In genomic region chr1:40001456-40001855, GRCh38 we compare ENCODE assay signal across 26 cellular contexts.
"Had no signal": no experiment of that assay in that cellular context is flagged by ENCODE, and none has a peak within 500 bp of the region (broad histone marks: within the 10 kb centered on the region; RNA-seq: fewer than 3 reads in every experiment).

No MANE protein-coding gene starts in this region.

- H3K27ac ChIP-seq: body of pancreas, dorsolateral prefrontal cortex, gastrocnemius medialis, left ventricle myocardium inferior, right atrium auricular region had no signal

- H3K36me3 ChIP-seq: gastrocnemius medialis, left ventricle myocardium inferior, right atrium auricular region, tibial nerve had no signal

- ATAC-seq: activated naive CD4-positive, alpha-beta T cell treated with anti-CD3 and anti-CD28 coated beads, Interleukin-2, amount 50 U/mL, for 72 hours; body of pancreas; gastrocnemius medialis had no signal

- H3K9me3 ChIP-seq: body of pancreas, gastrocnemius medialis, right atrium auricular region, tibial nerve had no signal

- DNase-seq: activated CD4-positive, alpha-beta memory T cell treated with anti-CD3 and anti-CD28 coated beads, Interleukin-2, amount 10 ng/mL, durations not matched to agents 7 days and 5 days; activated CD4-positive, alpha-beta T cell treated with anti-CD3 and anti-CD28 coated beads, Interleukin-2, amount 10 ng/mL, durations not matched to agents 24 days and 14 days; activated CD4-positive, CD25-positive, alpha-beta regulatory T cell treated with anti-CD3 and anti-CD28 coated beads, Interleukin-2, amount 50 U/mL, for 72 hours; activated CD8-positive, alpha-beta memory T cell treated with anti-CD3 and anti-CD28 coated beads, Interleukin-2, amount 50 U/mL, for 48 hours; activated naive CD4-positive, alpha-beta T cell; activated T-cell treated with anti-CD3 and anti-CD28 coated beads, Interleukin-2, amount 50 U/mL, for 48 hours; body of pancreas; dorsolateral prefrontal cortex; effector memory CD4-positive, alpha-beta T cell; erythroblast; gastrocnemius medialis; glutamatergic neuron; left ventricle myocardium inferior; mesendoderm; stimulated activated CD4-positive, alpha-beta T cell treated with anti-CD3 and anti-CD28 coated beads, Interleukin-1b, Interleukin-23, amount 100 ng/mL, for 48 hours; stimulated activated CD4-positive, alpha-beta T cell treated with anti-CD3 and anti-CD28 coated beads, Interleukin-4, amount 100 ng/mL, for 4 hours; stimulated activated CD8-positive, alpha-beta memory T cell treated with anti-CD3 and anti-CD28 coated beads, Interleukin-4, amount 100 ng/mL, for 48 hours; stimulated activated naive CD4-positive, alpha-beta T cell treated with Interleukin-2 at 50 U/mL for 16 hours; T-helper 9 cell had no signal

- H3K27ac Mint-ChIP-seq: activated CD4-positive, alpha-beta memory T cell treated with anti-CD3 and anti-CD28 coated beads, Interleukin-2, amount 10 ng/mL, durations not matched to agents 7 days and 5 days; activated CD4-positive, alpha-beta T cell treated with anti-CD3 and anti-CD28 coated beads, Interleukin-2, amount 10 ng/mL, durations not matched to agents 24 days and 14 days; activated naive CD4-positive, alpha-beta T cell treated with anti-CD3 and anti-CD28 coated beads, Interleukin-2, amount 50 U/mL, for 72 hours; activated T-helper 2 cell treated with anti-CD3 and anti-CD28 coated beads, Interferon-gamma antibody, Interleukin-2, Interleukin-4, amounts not matched to agents 10 μg/mL and 5 μg/mL and 100 μg/mL, durations not matched to agents 14 hours and 24 hours and 36 hours; nephron had no signal

- H3K27me3 ChIP-seq: body of pancreas, dorsolateral prefrontal cortex, gastrocnemius medialis, right atrium auricular region, tibial nerve had no signal

- H3K4me3 Mint-ChIP-seq: activated CD4-positive, alpha-beta memory T cell treated with anti-CD3 and anti-CD28 coated beads, Interleukin-2, amount 10 ng/mL, durations not matched to agents 7 days and 5 days; activated CD4-positive, alpha-beta T cell treated with anti-CD3 and anti-CD28 coated beads, Interleukin-2, amount 10 ng/mL, durations not matched to agents 24 days and 14 days; nephron had no signal

- H3K9me3 Mint-ChIP-seq: activated naive CD4-positive, alpha-beta T cell treated with anti-CD3 and anti-CD28 coated beads, Interleukin-2, amount 50 U/mL, for 72 hours; activated T-helper 2 cell treated with anti-CD3 and anti-CD28 coated beads, Interferon-gamma antibody, Interleukin-2, Interleukin-4, amounts not matched to agents 10 μg/mL and 5 μg/mL and 100 μg/mL, durations not matched to agents 14 hours and 24 hours and 36 hours had no signal

- H3K4me1 ChIP-seq: body of pancreas, gastrocnemius medialis, left ventricle myocardium inferior, right atrium auricular region had no signal

- H3K4me3 ChIP-seq: body of pancreas, dorsolateral prefrontal cortex, gastrocnemius medialis, left ventricle myocardium inferior, lung, right atrium auricular region, smooth muscle cell, tibial nerve had no signal

- H3K4me2 ChIP-seq: smooth muscle cell had no signal
